ENCODE assay signal across 9 cellular contexts in genomic region chr16:15515992-15516391, GRCh38.
"Had no signal": no experiment of that assay in that cellular context is flagged by ENCODE, and none has a peak within 500 bp of the region (broad histone marks: within the 10 kb centered on the region; RNA-seq: fewer than 3 reads in every experiment).

No MANE protein-coding gene starts in this region.

- H3K27ac Mint-ChIP-seq: GM23338, HFFc6 had no signal

- H3K4me3 ChIP-seq: GM23338 had no signal

- ATAC-seq: GM23338 had no signal

- DNase-seq: H9, HCEC 1CT, HFFc6, IMR-90, KBM-7 had no signal

- FAIRE-seq: H1, H54 had no signal

- H3K9me3 Mint-ChIP-seq: GM23338, H9, HFFc6 had no signal

- H3K4me3 Mint-ChIP-seq: GM23338, H9, HFFc6 had no signal

- H2AFZ ChIP-seq: GM23338 had no signal

- H3K4me2 ChIP-seq: GM23338 had no signal

- H3K27ac ChIP-seq: HL-60 had no signal
